In the genomic region with DNA sequence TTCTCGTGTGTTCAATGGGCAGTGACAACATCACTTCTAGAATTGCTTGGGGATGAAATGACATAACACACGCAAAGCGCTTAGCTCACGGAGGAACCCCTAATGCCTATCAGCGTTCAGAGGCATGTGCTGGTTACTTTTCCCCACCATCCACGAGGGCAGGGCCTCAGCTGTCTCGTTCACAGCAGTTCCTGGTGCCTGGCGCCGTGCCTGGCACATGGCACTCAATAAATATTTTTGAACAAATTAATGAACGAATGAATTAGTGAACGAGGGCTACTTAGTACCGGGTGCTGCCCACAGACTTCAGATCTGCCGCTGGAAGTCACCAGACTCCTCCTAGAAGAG, we compare ENCODE assay signal across 13 cellular contexts. TPM values are rescaled to one million over a fixed set of nuclear protein-coding genes. Genes with fewer than 3 reads are reported as not detected.
DNase-seq lines count a peak whose midpoint lies in the region; ATAC-seq and TF ChIP-seq lines count a peak whose summit lies in the region.
"Had no signal": no experiment of that assay in that cellular context is flagged by ENCODE, and none has a peak within 500 bp of the region (broad histone marks: within the 10 kb centered on the region; RNA-seq: fewer than 3 reads in every experiment).

No MANE protein-coding gene starts in this region.

- no TSS peak for BruUV-seq in Panc1 (replicated peaks; lab: Mats Ljungman, UMichigan)

- H3K4me1 Mint-ChIP-seq in glutamatergic neuron (ENCODE audit: low read depth, unreplicated experiment) = peaks cover 17% of the 10 kb centered on the region
- peaks cover 22% of the 10 kb centered on the region for H3K4me1 Mint-ChIP-seq in stimulated activated naive CD8-positive, alpha-beta T cell treated with anti-CD3 and anti-CD28 coated beads, Interleukin-15, Interleukin-2, amounts not matched to agents 100 ng/mL and 50 ng/mL, for 24 hours (ENCODE audit: low read depth)

- peaks cover 4% of the 10 kb centered on the region for H3K27me3 Mint-ChIP-seq in glutamatergic neuron (ENCODE audit: unreplicated experiment)
- H3K27me3 Mint-ChIP-seq in stimulated activated naive CD8-positive, alpha-beta T cell treated with anti-CD3 and anti-CD28 coated beads, Interleukin-15, Interleukin-2, amounts not matched to agents 100 ng/mL and 50 ng/mL, for 24 hours = no peaks in the 10 kb centered on the region

- in situ Hi-C loops in Panc1 (cut with HindIII; ENCODE audit: low pct_unique_long_range_greater_than_20kb, low sequenced_read_pairs) = no loop called here

- no peaks in the 10 kb centered on the region for H3K27me3 ChIP-seq in Panc1 (ENCODE audit: control insufficient read depth, insufficient read depth, low read length)

- no peaks in the 10 kb centered on the region for H3K36me3 Mint-ChIP-seq in glutamatergic neuron (ENCODE audit: unreplicated experiment)
- H3K36me3 Mint-ChIP-seq in stimulated activated naive CD8-positive, alpha-beta T cell treated with anti-CD3 and anti-CD28 coated beads, Interleukin-15, Interleukin-2, amounts not matched to agents 100 ng/mL and 50 ng/mL, for 24 hours (ENCODE audit: low read depth) = no peaks in the 10 kb centered on the region

- H3K4me3 ChIP-seq in Panc1 (ENCODE audit: low read depth in 2 of 2, low read length in 2 of 2) = no peak overlapping the region

- H3K4me1 ChIP-seq in Panc1 (ENCODE audit: control insufficient read depth, insufficient read depth, low read length) = peaks cover 15% of the 10 kb centered on the region

- DNase-seq in DMS 273 (lab: John Stamatoyannopoulos, UW; ENCODE audit: unreplicated experiment) = peak; percentile 84
- no peak for DNase-seq in DMS 273 treated with DMSO at 0.1 percent for 48 hours (lab: John Stamatoyannopoulos, UW)
- no peak for DNase-seq in Panc1 (ENCODE audit: low read depth, low spot score)
- no peak for DNase-seq in glutamatergic neuron
- DNase-seq in cortex of kidney (lab: John Stamatoyannopoulos, UW) = no peak
- no peak for DNase-seq in GM03348 (ENCODE audit: low spot score)
- DNase-seq: activated CD4-positive, CD25-positive, alpha-beta regulatory T cell treated with anti-CD3 and anti-CD28 coated beads, Interleukin-2, amount 50 U/mL, for 72 hours; MM.1S had no signal

- H3K9me3 ChIP-seq in Panc1 (ENCODE audit: control insufficient read depth, insufficient read depth, low read depth, low read length) = no peaks in the 10 kb centered on the region

- ATAC-seq in Panc1 (no peak; the same call in 1 of the 2 replicates), GM21360 (IDR thresholded peaks at IDR 0.05; ENCODE audit: unreplicated experiment) (no peak)

- peak overlapping the region; percentile 0 for H3K4me3 Mint-ChIP-seq in glutamatergic neuron (ENCODE audit: unreplicated experiment)
- H3K4me3 Mint-ChIP-seq in stimulated activated naive CD8-positive, alpha-beta T cell treated with anti-CD3 and anti-CD28 coated beads, Interleukin-15, Interleukin-2, amounts not matched to agents 100 ng/mL and 50 ng/mL, for 24 hours = no peak overlapping the region

- peak overlapping the region; percentile 3 for H3K27ac Mint-ChIP-seq in glutamatergic neuron (ENCODE audit: unreplicated experiment)
- peak overlapping the region; percentile 61 for H3K27ac Mint-ChIP-seq in stimulated activated naive CD8-positive, alpha-beta T cell treated with anti-CD3 and anti-CD28 coated beads, Interleukin-15, Interleukin-2, amounts not matched to agents 100 ng/mL and 50 ng/mL, for 24 hours

- TF ChIP-seq CTCF in Panc1 (IDR thresholded peaks at IDR 0.05) = no peak
- TF ChIP-seq CTCF in glutamatergic neuron (IDR thresholded peaks at IDR 0.05; ENCODE audit: partially characterized antibody, unreplicated experiment) = no peak

- no peaks in the 10 kb centered on the region for H3K36me3 ChIP-seq in Panc1 (ENCODE audit: control insufficient read depth, insufficient read depth, low read length)

- CTCF ChIA-PET in Panc1 (lab: Charles Lee) = interaction anchor here (0.6 kb wide), 1 partner anchor 15 kb away, joined by 4 read pairs; no protein-coding TSS in a partner anchor

- H3K27ac ChIP-seq in Panc1 (ENCODE audit: low read length) = peak overlapping the region; percentile 69
- H3K27ac ChIP-seq: 22Rv1 had no signal

- intact Hi-C loops in Panc1 (cut with micrococcal nuclease; ENCODE audit: unreplicated experiment) = no loop called here

- POLR2A ChIA-PET in Panc1 (lab: Charles Lee) = interaction anchor here (0.7 kb wide), 1 partner anchor 122 kb away, joined by 4 read pairs; no protein-coding TSS in a partner anchor

- peaks cover 12% of the 10 kb centered on the region for H3K9me3 Mint-ChIP-seq in glutamatergic neuron (ENCODE audit: unreplicated experiment)
- peaks cover 5% of the 10 kb centered on the region for H3K9me3 Mint-ChIP-seq in stimulated activated naive CD8-positive, alpha-beta T cell treated with anti-CD3 and anti-CD28 coated beads, Interleukin-15, Interleukin-2, amounts not matched to agents 100 ng/mL and 50 ng/mL, for 24 hours

RNA-seq across cellular contexts. Expression of a gene that starts 14.1 kb away (rescaled TPM):
- total RNA-seq in Panc1 (2021; ENCODE audit: unreplicated experiment) = not detected
- 0.39 TPM for polyA plus RNA-seq in Panc1 (2012; ENCODE audit: insufficient read length)
- not detected for total RNA-seq in glutamatergic neuron (ENCODE audit: unreplicated experiment)
- total RNA-seq: dermis blood vessel endothelial cell, pulmonary artery endothelial cell had no signal
